2 cellular contexts compared by ENCODE assay signal in genomic region chr17:52148969-52149351, GRCh38.
TF ChIP-seq lines count a peak whose summit lies in the region.

No MANE protein-coding gene starts in this region.

TF ChIP-seq in liver, 16 proteins besides CTCF, POLR2A, EP300 and RAD21 (continued from another document):
- TF ChIP-seq REST (IDR thresholded peaks at IDR 0.05) (peak; percentile 58), SP1 (IDR thresholded peaks at IDR 0.05) (peak; percentile 28), GABPA (IDR thresholded peaks at IDR 0.05 in 1 of 2, conservative IDR thresholded peaks at IDR 0.05 in 1 of 2) (peak in 1 of 2 donors; percentile 49), FOXA1 (IDR thresholded peaks at IDR 0.05) (no peak), JUND (IDR thresholded peaks at IDR 0.05) (peak in 1 of 2 donors; percentile 68), MAX (IDR thresholded peaks at IDR 0.05) (peak; percentile 39), YY1 (IDR thresholded peaks at IDR 0.05) (peak; percentile 49)

TF ChIP-seq in HepG2, 621 proteins besides CTCF, POLR2A, EP300 and RAD21 (continued from another document):
- no peak for TF ChIP-seq ARID5B (CRISPR knock-in tag; IDR thresholded peaks at IDR 0.05)
- TF ChIP-seq PHF20 (CRISPR knock-in tag; IDR thresholded peaks at IDR 0.05): no peak
- no peak for TF ChIP-seq SIN3A (IDR thresholded peaks at IDR 0.05; ENCODE audit: borderline replicate concordance, low read depth, low read length)
- TF ChIP-seq EEA1 (CRISPR knock-in tag; IDR thresholded peaks at IDR 0.05; ENCODE audit: borderline replicate concordance): no peak
- no peak for TF ChIP-seq FIP1L1 (IDR thresholded peaks at IDR 0.05; ENCODE audit: borderline replicate concordance, insufficient read depth, low read depth, low read length)
- TF ChIP-seq CBFB (CRISPR knock-in tag; IDR thresholded peaks at IDR 0.05): no peak
- no peak for TF ChIP-seq ZBTB33 (CRISPR knock-in tag; IDR thresholded peaks at IDR 0.05)
- TF ChIP-seq ZNF609 (CRISPR knock-in tag; IDR thresholded peaks at IDR 0.05; ENCODE audit: borderline replicate concordance): no peak
- no peak for TF ChIP-seq NR2F2 (IDR thresholded peaks at IDR 0.05; ENCODE audit: borderline replicate concordance, low read depth)
- TF ChIP-seq DMTF1 (CRISPR knock-in tag; IDR thresholded peaks at IDR 0.05): no peak
- TF ChIP-seq ZFP82 (CRISPR knock-in tag; IDR thresholded peaks at IDR 0.05; ENCODE audit: borderline replicate concordance): no peak
- TF ChIP-seq DRAP1 (CRISPR knock-in tag; IDR thresholded peaks at IDR 0.05): no peak
- no peak for TF ChIP-seq ZNF282 (IDR thresholded peaks at IDR 0.05; ENCODE audit: partially characterized antibody)
- no peak for TF ChIP-seq ZBTB1 (CRISPR knock-in tag; IDR thresholded peaks at IDR 0.05; ENCODE audit: borderline replicate concordance)
TF ChIP-seq in HepG2: peak in this region for 0.
